Comparison of ENCODE assay signal across 15 cellular contexts in the genomic region with DNA sequence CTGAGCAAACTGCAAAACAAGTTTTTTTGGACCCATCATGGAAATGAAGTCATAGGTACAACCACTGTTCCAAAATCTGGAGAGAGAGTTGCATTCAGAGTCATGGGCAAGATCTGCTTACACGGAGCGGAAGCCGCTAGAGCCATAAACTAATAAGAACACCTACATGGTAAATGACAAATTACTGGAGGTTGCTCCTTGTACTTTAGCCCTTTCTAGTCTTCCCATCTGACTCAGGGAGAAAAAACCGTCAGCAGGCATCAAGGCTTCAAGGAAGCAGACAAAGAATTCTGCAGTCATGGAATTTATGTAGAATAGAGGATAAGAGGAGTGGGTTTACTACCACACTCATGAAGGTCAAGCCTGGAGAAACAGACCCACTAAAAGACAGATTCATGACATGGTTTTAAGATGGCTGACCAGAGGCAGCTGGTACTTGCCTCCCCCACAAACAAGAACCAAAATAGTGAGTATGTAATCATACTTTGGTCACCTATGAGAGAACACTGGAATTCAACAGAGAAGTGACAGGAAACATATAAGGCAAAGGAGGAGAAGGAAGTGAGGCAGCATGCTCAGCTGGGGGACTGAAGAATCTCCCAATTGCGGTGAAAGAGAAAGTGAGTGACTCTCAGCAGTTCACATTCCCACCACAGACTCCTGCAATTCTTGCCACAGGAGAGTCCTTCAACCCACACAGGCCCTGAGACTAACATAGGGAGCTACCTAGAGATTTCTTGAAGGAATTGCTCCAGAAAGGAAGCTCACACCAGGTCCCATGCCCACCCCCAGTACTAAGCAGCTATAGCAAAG.
"Had no signal": no experiment of that assay in that cellular context is flagged by ENCODE, and none has a peak within 500 bp of the region (broad histone marks: within the 10 kb centered on the region; RNA-seq: fewer than 3 reads in every experiment).

No MANE protein-coding gene starts in this region.

- H3K36me3 ChIP-seq: cardiac muscle cell, spleen, tibial artery had no signal

- H3K27ac ChIP-seq: cardiac muscle cell, spleen, tibial artery had no signal

- H3K9me3 ChIP-seq: tibial artery had no signal

- H3K4me3 ChIP-seq: cardiac muscle cell, spleen, tibial artery had no signal

- FAIRE-seq: kidney had no signal

- H3K27me3 ChIP-seq: cardiac muscle cell, spleen, tibial artery had no signal

- H3K4me1 ChIP-seq: spleen, tibial artery had no signal

- ATAC-seq: effector memory CD8-positive, alpha-beta T cell; naive thymus-derived CD8-positive, alpha-beta T cell; right cardiac atrium; stimulated activated memory B cell treated with anti-CD40 and anti-IgM and Interleukin-4, amounts not matched to agents 10 μg/mL and 1 μg/mL and 100 μg/mL, for 72 hours; WTC11 had no signal

- DNase-seq: activated CD4-positive, alpha-beta T cell treated with anti-CD3 and anti-CD28 coated beads, Interleukin-2, amount 10 ng/mL, durations not matched to agents 24 days and 14 days; activated naive CD4-positive, alpha-beta T cell treated with anti-CD3 and anti-CD28 coated beads for 36 hours; cortex of kidney; effector memory CD8-positive, alpha-beta T cell; kidney; naive thymus-derived CD8-positive, alpha-beta T cell; nucleus accumbens; right cardiac atrium; spleen; stimulated activated CD4-positive, alpha-beta T cell treated with anti-CD3 and anti-CD28 coated beads, Interleukin-1b, Interleukin-23, amount 100 ng/mL, for 48 hours; T-helper 9 cell; tibial artery had no signal
